In the genomic region with DNA sequence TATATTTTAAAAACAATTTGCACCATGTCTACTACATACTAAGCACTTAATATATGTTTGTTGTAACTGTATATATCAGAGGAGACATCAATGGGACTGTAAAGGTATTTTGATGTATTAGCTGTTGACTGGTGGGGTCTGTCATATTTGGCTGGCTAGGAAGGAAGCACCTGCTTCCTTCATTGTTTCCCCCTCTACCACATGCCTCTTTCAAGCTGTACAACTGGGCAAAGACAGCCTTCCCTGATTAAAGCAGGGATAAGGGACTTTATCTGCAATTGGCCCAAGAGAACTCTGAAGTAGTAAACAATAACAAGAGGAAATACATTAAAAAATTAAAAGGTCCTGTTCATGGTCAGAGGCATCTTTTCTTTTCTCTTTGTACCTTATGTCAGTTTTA, we compare ENCODE assay signal across 20 cellular contexts. TPM values are rescaled to one million over a fixed set of nuclear protein-coding genes. Genes with fewer than 3 reads are reported as not detected.
DNase-seq lines count a peak whose midpoint lies in the region; ATAC-seq and TF ChIP-seq lines count a peak whose summit lies in the region.
"Had no signal": no experiment of that assay in that cellular context is flagged by ENCODE, and none has a peak within 500 bp of the region (broad histone marks: within the 10 kb centered on the region; RNA-seq: fewer than 3 reads in every experiment).

No MANE protein-coding gene starts in this region.

- H3K4me1 Mint-ChIP-seq in natural killer cell (peaks cover 34 to 35% of the 10 kb centered on the region in 2 donors), endothelial cell (ENCODE audit: unreplicated experiment) (peaks cover 18% of the 10 kb centered on the region)
- peaks cover 41 to 49% of the 10 kb centered on the region in 2 donors for H3K4me1 Mint-ChIP-seq in natural killer cell treated with Interleukin-12 subunit alpha and Interleukin-12 subunit beta and Interleukin-15 and Interleukin-18, amount 100 ng/mL, for 72 hours (ENCODE audit: low read depth in 2 of 2)

- H3K4me3 Mint-ChIP-seq in natural killer cell (peak overlapping the region; percentile 13), endothelial cell (ENCODE audit: unreplicated experiment) (no peak overlapping the region)
- no peak overlapping the region for H3K4me3 Mint-ChIP-seq in natural killer cell treated with Interleukin-12 subunit alpha and Interleukin-12 subunit beta and Interleukin-15 and Interleukin-18, amount 100 ng/mL, for 72 hours
- H3K4me3 Mint-ChIP-seq: CD4-positive, alpha-beta memory T cell had no signal

- in situ Hi-C loops in KBM-7 (cut with MboI; ENCODE audit: low pct_unique_long_range_greater_than_20kb, low sequenced_read_pairs) = loop anchor here (25.0 kb wide), 1 partner anchor 181 kb away; a partner anchor contains a TSS

- intact Hi-C loops in natural killer cell (cut with micrococcal nuclease) = no loop called here
- intact Hi-C loops in spleen (cut with DNase I; ENCODE audit: low total_unique reads) = no loop called here

- H3K27ac Mint-ChIP-seq in natural killer cell (peak overlapping the region; percentile 29 to 88), endothelial cell (ENCODE audit: unreplicated experiment) (peak overlapping the region; percentile 88)
- H3K27ac Mint-ChIP-seq in natural killer cell treated with Interleukin-12 subunit alpha and Interleukin-12 subunit beta and Interleukin-15 and Interleukin-18, amount 100 ng/mL, for 72 hours = peak overlapping the region in 1 of 2 donors; percentile 99

- H3K4me3 ChIP-seq in spleen = no peak overlapping the region
- H3K4me3 ChIP-seq: GM12878, GM23248 had no signal

- TF ChIP-seq CTCF in natural killer cell (IDR thresholded peaks at IDR 0.05) = no peak
- no peak for TF ChIP-seq CTCF in endothelial cell (IDR thresholded peaks at IDR 0.05; ENCODE audit: unreplicated experiment)
- TF ChIP-seq CTCF in spleen (IDR thresholded peaks at IDR 0.05 in 8 of 11, conservative IDR thresholded peaks at IDR 0.05 in 3 of 11) = no peak

- no peaks in the 10 kb centered on the region for H3K27me3 ChIP-seq in spleen (replicated peaks in 1 of 7)

- ATAC-seq in natural killer cell (no peak), GM19463 (IDR thresholded peaks at IDR 0.05; ENCODE audit: unreplicated experiment) (no peak), HG03442 (IDR thresholded peaks at IDR 0.05; ENCODE audit: unreplicated experiment) (no peak)
- no peak for ATAC-seq in natural killer cell treated with Interleukin-12 subunit alpha and Interleukin-12 subunit beta and Interleukin-15 and Interleukin-18, amount 100 ng/mL, for 72 hours
- ATAC-seq: GM12878 had no signal

- H3K27me3 Mint-ChIP-seq in natural killer cell (ENCODE audit: low read depth in 2 of 2) (no peaks in the 10 kb centered on the region), endothelial cell (ENCODE audit: unreplicated experiment) (no peaks in the 10 kb centered on the region)
- H3K27me3 Mint-ChIP-seq in natural killer cell treated with Interleukin-12 subunit alpha and Interleukin-12 subunit beta and Interleukin-15 and Interleukin-18, amount 100 ng/mL, for 72 hours = no peaks in the 10 kb centered on the region
- H3K27me3 Mint-ChIP-seq: CD4-positive, alpha-beta memory T cell had no signal

- no peaks in the 10 kb centered on the region for H3K36me3 ChIP-seq in spleen

- no peaks in the 10 kb centered on the region for H3K9me3 ChIP-seq in spleen

- peak overlapping the region in 5 of 8 donors; percentile 5 to 96 (median 49) for H3K27ac ChIP-seq in spleen
- H3K27ac ChIP-seq: GM23248 had no signal

- H3K4me1 ChIP-seq in spleen = peaks cover 27 to 71% (median 51%) of the 10 kb centered on the region in 6 donors

- DNase-seq in natural killer cell (no peak), KBM-7 (peak; percentile 80), endothelial cell (ENCODE audit: low spot score) (no peak), spleen (no peak), AML-193 (lab: John Stamatoyannopoulos, UW) (no peak)
- DNase-seq in natural killer cell treated with Interleukin-12 subunit alpha and Interleukin-12 subunit beta and Interleukin-15 and Interleukin-18, amount 100 ng/mL, for 72 hours (ENCODE audit: low spot score) = no peak
- DNase-seq: CD4-positive, alpha-beta memory T cell; DMS79 treated with DMSO at 0.1 percent for 48 hours; GM23248; HCEC 1CT; NCI-H187; NCI-H345; NCI-H526 treated with DMSO at 0.1 percent for 48 hours; OCI-M1; SHP77 treated with DMSO at 0.1 percent for 48 hours had no signal

- TF ChIP-seq POLR2A in spleen (IDR thresholded peaks at IDR 0.05) = no peak

- H3K9me3 Mint-ChIP-seq in natural killer cell (no peaks in the 10 kb centered on the region), endothelial cell (ENCODE audit: unreplicated experiment) (no peaks in the 10 kb centered on the region)
- no peaks in the 10 kb centered on the region for H3K9me3 Mint-ChIP-seq in natural killer cell treated with Interleukin-12 subunit alpha and Interleukin-12 subunit beta and Interleukin-15 and Interleukin-18, amount 100 ng/mL, for 72 hours
- H3K9me3 Mint-ChIP-seq: CD4-positive, alpha-beta memory T cell had no signal

- no peaks in the 10 kb centered on the region for H3K36me3 Mint-ChIP-seq in natural killer cell
- no peaks in the 10 kb centered on the region for H3K36me3 Mint-ChIP-seq in natural killer cell treated with Interleukin-12 subunit alpha and Interleukin-12 subunit beta and Interleukin-15 and Interleukin-18, amount 100 ng/mL, for 72 hours
- H3K36me3 Mint-ChIP-seq in endothelial cell (ENCODE audit: low read depth, unreplicated experiment) = no peaks in the 10 kb centered on the region

RNA-seq across cellular contexts. Expression of a gene that starts 5.5 kb away (rescaled TPM):
- 100 to 1,000 TPM; 126 to 174 (median 130) TPM for total RNA-seq in natural killer cell
- total RNA-seq in natural killer cell treated with Interleukin-12 subunit alpha and Interleukin-12 subunit beta and Interleukin-15 and Interleukin-18, amount 100 ng/mL, for 72 hours = 10 to 100 TPM; 40.2 to 83.7 TPM
- not detected for total RNA-seq in endothelial cell (ENCODE audit: unreplicated experiment)
- 10 to 100 TPM; 28.6 to 39.5 (median 32.5) TPM for total RNA-seq in spleen
- polyA plus RNA-seq in spleen = 1 to 10 TPM in 1 of 3 donors, under 1 TPM in 2; 0.39 to 2.2 (median 0.93) TPM
- total RNA-seq: LHCN-M2, RPMI7951 had no signal
- polyA plus RNA-seq: GM23248 had no signal

RNA-seq across cellular contexts. Expression of a gene that starts 17.6 kb away (rescaled TPM):
- total RNA-seq in natural killer cell = under 1 TPM in 2 of 3 donors, not detected in 1; 0.35 to 0.47 TPM
- not detected for total RNA-seq in natural killer cell treated with Interleukin-12 subunit alpha and Interleukin-12 subunit beta and Interleukin-15 and Interleukin-18, amount 100 ng/mL, for 72 hours
- total RNA-seq in endothelial cell (ENCODE audit: unreplicated experiment) = 0.95 TPM
- total RNA-seq in spleen = 1 to 10 TPM in 3 of 7 donors, under 1 TPM in 4; 0.27 to 6.2 (median 0.74) TPM
- polyA plus RNA-seq in spleen = under 1 TPM in 2 of 3 donors, not detected in 1; 0.03 to 0.04 TPM
- total RNA-seq: CD4-positive, alpha-beta memory T cell; GM23248; LHCN-M2; RPMI7951 had no signal
- polyA plus RNA-seq: GM23248 had no signal

RNA-seq across cellular contexts. Expression of a gene that starts 35.4 kb away (rescaled TPM):
- total RNA-seq in natural killer cell (1 to 10 TPM; 2.5 to 3.0 (median 2.9) TPM), endothelial cell (ENCODE audit: unreplicated experiment) (4.4 TPM), spleen (1 to 10 TPM; 4.0 to 7.8 (median 5.1) TPM)
- total RNA-seq in natural killer cell treated with Interleukin-12 subunit alpha and Interleukin-12 subunit beta and Interleukin-15 and Interleukin-18, amount 100 ng/mL, for 72 hours = 1 to 10 TPM; 3.5 to 4.5 TPM
- polyA plus RNA-seq in spleen = 1 to 10 TPM; 2.7 to 3.9 (median 3.0) TPM

RNA-seq across cellular contexts. Expression of a gene that starts 44.1 kb away (rescaled TPM):
- total RNA-seq in natural killer cell (100 to 1,000 TPM; 111 to 148 (median 139) TPM), endothelial cell (ENCODE audit: unreplicated experiment) (330 TPM), spleen (100 to 1,000 TPM in 4 of 7 donors, 10 to 100 TPM in 3; 75.8 to 144 (median 125) TPM)
- 100 to 1,000 TPM; 158 to 171 TPM for total RNA-seq in natural killer cell treated with Interleukin-12 subunit alpha and Interleukin-12 subunit beta and Interleukin-15 and Interleukin-18, amount 100 ng/mL, for 72 hours
- polyA plus RNA-seq in spleen = 10 to 100 TPM; 16.7 to 33.6 (median 22.1) TPM

Comparison
In these comparisons a context has a peak if more than half of its experiments do, and no peak if none do; other contexts are left out.
1. RNA of a gene that starts 5.5 kb away (total RNA-seq): 126 to 174 TPM in natural killer cell, 40.2 to 83.7 TPM in natural killer cell treated with Interleukin-12 subunit alpha and Interleukin-12 subunit beta and Interleukin-15 and Interleukin-18, amount 100 ng/mL, for 72 hours and 28.6 to 39.5 TPM in spleen; not detected in endothelial cell (single experiment); every median in the first group is over 10 times any median in the second.